ENCODE assay signal across 9 cellular contexts in the genomic region with DNA sequence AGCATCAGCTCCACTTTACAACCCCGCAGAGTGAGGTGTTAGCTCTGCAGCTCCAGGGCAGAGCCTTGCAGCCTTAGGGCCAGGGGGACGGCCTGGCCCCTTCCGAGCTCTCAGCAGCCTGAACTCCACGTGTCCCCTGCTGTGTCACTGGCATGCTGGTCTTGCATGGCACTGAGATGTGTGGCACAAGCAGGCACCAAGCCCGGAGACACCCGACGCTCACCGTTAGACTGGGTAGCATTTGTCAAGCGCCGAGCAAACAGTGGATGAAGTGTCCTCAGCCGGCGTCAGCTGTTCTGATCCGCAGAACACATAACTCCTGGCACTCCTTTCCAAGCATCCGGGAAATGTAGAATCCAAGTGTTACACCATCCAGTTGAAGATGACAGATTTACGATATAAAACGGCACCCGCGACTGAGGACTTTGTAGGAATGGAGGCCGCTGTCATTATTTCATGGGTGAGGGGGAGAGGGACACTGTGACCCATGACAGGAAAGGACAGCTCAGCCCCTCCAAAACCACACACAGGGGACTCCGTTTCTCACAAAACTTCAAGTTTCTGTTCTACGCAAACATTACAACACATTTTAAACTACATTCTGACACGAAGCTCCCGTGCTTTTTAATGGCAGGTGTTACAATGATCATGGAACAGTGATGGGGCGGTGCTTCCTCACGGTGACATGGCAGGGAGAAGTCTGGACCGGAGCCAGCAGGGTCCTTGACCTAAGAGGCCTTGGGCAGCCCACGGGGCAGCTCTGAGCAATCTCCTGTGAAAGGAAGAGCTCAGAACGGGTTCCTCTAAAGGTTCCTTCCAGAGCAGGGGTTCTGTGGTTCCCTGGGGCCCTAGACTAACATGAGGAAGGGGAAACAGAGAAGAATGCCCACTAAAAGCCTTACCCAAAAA.
DNase-seq lines count a peak whose midpoint lies in the region.
"Had no signal": no experiment of that assay in that cellular context is flagged by ENCODE, and none has a peak within 500 bp of the region (broad histone marks: within the 10 kb centered on the region; RNA-seq: fewer than 3 reads in every experiment).

No MANE protein-coding gene starts in this region.

- DNase-seq in HuH-7 (ENCODE audit: low spot score), result peak; percentile 39
- peak; percentile 18 for DNase-seq in stimulated activated CD8-positive, alpha-beta memory T cell treated with anti-CD3 and anti-CD28 coated beads, Interleukin-4, amount 100 ng/mL, for 48 hours
- no peak for DNase-seq in CD8-positive, alpha-beta memory T cell
- DNase-seq in NCI-H2196 (lab: John Stamatoyannopoulos, UW; ENCODE audit: unreplicated experiment), result no peak
- no peak for DNase-seq in inferior parietal cortex (ENCODE audit: extremely low spot score)
- DNase-seq in SIG-M5 treated with dmso at 0.1 percent for 504 hours (lab: John Stamatoyannopoulos, UW; ENCODE audit: unreplicated experiment), result no peak
- DNase-seq: activated CD4-positive, alpha-beta T cell treated with anti-CD3 and anti-CD28 coated beads, Interleukin-2, amount 50 U/mL, for 1 hour had no signal

- CTCF ChIA-PET in CD8-positive, alpha-beta memory T cell (lab: Charles Lee), result no interaction called here

- H3K36me3 Mint-ChIP-seq in CD8-positive, alpha-beta memory T cell, result peaks cover 0 to 9% (median 0%) of the 10 kb centered on the region in 3 donors

- H3K27ac ChIP-seq in angular gyrus (ENCODE audit: low read depth, low read length) (peak overlapping the region; percentile 88), layer of hippocampus (ENCODE audit: low read depth, low read length) (peak overlapping the region; percentile 78)
- H3K27ac ChIP-seq in CD8-positive, alpha-beta memory T cell (ENCODE audit: low read depth, low read length), result no peak overlapping the region

- H3K9me3 ChIP-seq in CD8-positive, alpha-beta memory T cell (ENCODE audit: low read length), result no peaks in the 10 kb centered on the region

- POLR2A ChIA-PET in CD8-positive, alpha-beta memory T cell (lab: Charles Lee), result interaction anchor here (1.1 kb wide), 1 partner anchor 10 kb away, joined by 6 read pairs; no protein-coding TSS in a partner anchor

- peak overlapping the region in 1 of 8 donors; percentile 74 for H3K27ac Mint-ChIP-seq in CD8-positive, alpha-beta memory T cell

- H3K27me3 Mint-ChIP-seq in CD8-positive, alpha-beta memory T cell, result no peaks in the 10 kb centered on the region

- H3K27me3 ChIP-seq in layer of hippocampus (ENCODE audit: control insufficient read depth, insufficient read depth, low read length), result no peaks in the 10 kb centered on the region
- no peaks in the 10 kb centered on the region for H3K27me3 ChIP-seq in CD8-positive, alpha-beta memory T cell (ENCODE audit: insufficient read depth, low read length, poor library complexity, severe bottlenecking)

- peaks cover 22 to 27% (median 25%) of the 10 kb centered on the region in 3 donors for H3K4me1 Mint-ChIP-seq in CD8-positive, alpha-beta memory T cell

- H3K4me3 ChIP-seq in CD8-positive, alpha-beta memory T cell (ENCODE audit: low read length), result no peak overlapping the region

- H3K9me3 Mint-ChIP-seq in CD8-positive, alpha-beta memory T cell, result no peaks in the 10 kb centered on the region

- H3K36me3 ChIP-seq in CD8-positive, alpha-beta memory T cell (ENCODE audit: insufficient read depth, low read length), result no peaks in the 10 kb centered on the region

- no peaks in the 10 kb centered on the region for H3K4me1 ChIP-seq in CD8-positive, alpha-beta memory T cell (ENCODE audit: insufficient read depth, low read length)

- no peak overlapping the region for H3K4me3 Mint-ChIP-seq in CD8-positive, alpha-beta memory T cell

Comparison
In these comparisons a context has a peak if more than half of its experiments do, and no peak if none do; other contexts are left out.
1. DNase-seq: peak in HuH-7 (single experiment) and stimulated activated CD8-positive, alpha-beta memory T cell treated with anti-CD3 and anti-CD28 coated beads, Interleukin-4, amount 100 ng/mL, for 48 hours (single experiment); none in CD8-positive, alpha-beta memory T cell (0 of 5), NCI-H2196 (single experiment), inferior parietal cortex (single experiment) and SIG-M5 treated with dmso at 0.1 percent for 504 hours (single experiment).